In genomic region chrX:67697452-67697851, GRCh38 we compare ENCODE assay signal across 34 cellular contexts.
"Had no signal": no experiment of that assay in that cellular context is flagged by ENCODE, and none has a peak within 500 bp of the region (broad histone marks: within the 10 kb centered on the region; RNA-seq: fewer than 3 reads in every experiment).

No MANE protein-coding gene starts in this region.

- H3K4me1 Mint-ChIP-seq: activated CD4-positive, alpha-beta memory T cell treated with anti-CD3 and anti-CD28 coated beads, Interleukin-2, amount 10 ng/mL, durations not matched to agents 7 days and 5 days; activated CD4-positive, alpha-beta T cell treated with anti-CD3 and anti-CD28 coated beads, Interleukin-2, amount 10 ng/mL, durations not matched to agents 7 days and 5 days; activated naive CD4-positive, alpha-beta T cell treated with anti-CD3 and anti-CD28 coated beads, Interleukin-2, amount 50 U/mL, for 24 hours; activated naive CD8-positive, alpha-beta T cell treated with anti-CD3 and anti-CD28 coated beads for 36 hours; activated naive CD8-positive, alpha-beta T cell treated with anti-CD3 and anti-CD28 coated beads, Interleukin-2, amount 50 U/mL, for 24 hours had no signal

- H3K9me3 ChIP-seq: adrenal gland, breast epithelium, colonic mucosa had no signal

- H3K36me3 ChIP-seq: adrenal gland, breast epithelium, cardiac muscle cell, colonic mucosa had no signal

- H3K27me3 ChIP-seq: cardiac muscle cell had no signal

- ATAC-seq: activated naive CD8-positive, alpha-beta T cell treated with anti-CD3 and anti-CD28 coated beads, Interleukin-2, amount 50 U/mL, for 24 hours; esophagus mucosa; WTC11 had no signal

- H3K27ac ChIP-seq: adrenal gland, breast epithelium, cardiac muscle cell, colonic mucosa, epithelial cell of prostate had no signal

- H3K36me3 Mint-ChIP-seq: activated naive CD4-positive, alpha-beta T cell treated with anti-CD3 and anti-CD28 coated beads, Interleukin-2, amount 50 U/mL, for 24 hours; activated naive CD8-positive, alpha-beta T cell treated with anti-CD3 and anti-CD28 coated beads for 36 hours; brain had no signal

- H3K4me1 ChIP-seq: adrenal gland, breast epithelium, colonic mucosa had no signal

- H3K9me3 Mint-ChIP-seq: activated CD4-positive, alpha-beta memory T cell treated with anti-CD3 and anti-CD28 coated beads, Interleukin-2, amount 10 ng/mL, durations not matched to agents 7 days and 5 days; activated CD4-positive, alpha-beta T cell treated with anti-CD3 and anti-CD28 coated beads, Interleukin-2, amount 10 ng/mL, durations not matched to agents 7 days and 5 days; activated naive CD4-positive, alpha-beta T cell treated with anti-CD3 and anti-CD28 coated beads, Interleukin-2, amount 50 U/mL, for 24 hours; activated naive CD8-positive, alpha-beta T cell treated with anti-CD3 and anti-CD28 coated beads for 36 hours; activated naive CD8-positive, alpha-beta T cell treated with anti-CD3 and anti-CD28 coated beads, Interleukin-2, amount 50 U/mL, for 24 hours; activated T-cell treated with anti-CD3 and anti-CD28 coated beads, Interleukin-2, amount 50 U/mL, for 24 hours; activated T-helper 1 cell treated with anti-CD3 and anti-CD28 coated beads, Interleukin-12 subunit alpha, Interleukin-12 subunit beta, Interleukin-2, Interleukin-4 antibody, amounts not matched to agents 30 ng/mL and 10 ng/mL and 1 ng/mL, durations not matched to agents 14 hours and 24 hours and 36 hours; activated T-helper 2 cell treated with anti-CD3 and anti-CD28 coated beads, Interferon-gamma antibody, Interleukin-2, Interleukin-4, amounts not matched to agents 10 μg/mL and 5 μg/mL and 100 μg/mL, durations not matched to agents 14 hours and 24 hours and 36 hours; WTC11 had no signal

- H3K4me3 Mint-ChIP-seq: activated CD4-positive, alpha-beta memory T cell treated with anti-CD3 and anti-CD28 coated beads, Interleukin-2, amount 10 ng/mL, durations not matched to agents 7 days and 5 days; activated CD4-positive, alpha-beta T cell treated with anti-CD3 and anti-CD28 coated beads, Interleukin-2, amount 10 ng/mL, durations not matched to agents 7 days and 5 days; activated naive CD4-positive, alpha-beta T cell treated with anti-CD3 and anti-CD28 coated beads for 36 hours; activated naive CD4-positive, alpha-beta T cell treated with anti-CD3 and anti-CD28 coated beads, Interleukin-2, amount 50 U/mL, for 24 hours; activated naive CD8-positive, alpha-beta T cell treated with anti-CD3 and anti-CD28 coated beads for 36 hours; activated naive CD8-positive, alpha-beta T cell treated with anti-CD3 and anti-CD28 coated beads, Interleukin-2, amount 50 U/mL, for 24 hours; activated T-cell treated with anti-CD3 and anti-CD28 coated beads, Interleukin-2, amount 50 U/mL, for 24 hours; activated T-helper 1 cell treated with anti-CD3 and anti-CD28 coated beads, Interleukin-12 subunit alpha, Interleukin-12 subunit beta, Interleukin-2, Interleukin-4 antibody, amounts not matched to agents 30 ng/mL and 10 ng/mL and 1 ng/mL, durations not matched to agents 14 hours and 24 hours and 36 hours; brain; WTC11 had no signal

- H3K27ac Mint-ChIP-seq: activated CD4-positive, alpha-beta memory T cell treated with anti-CD3 and anti-CD28 coated beads, Interleukin-2, amount 10 ng/mL, durations not matched to agents 7 days and 5 days; activated CD4-positive, alpha-beta T cell treated with anti-CD3 and anti-CD28 coated beads, Interleukin-2, amount 10 ng/mL, durations not matched to agents 7 days and 5 days; activated naive CD4-positive, alpha-beta T cell treated with anti-CD3 and anti-CD28 coated beads, Interleukin-2, amount 50 U/mL, for 24 hours; activated naive CD8-positive, alpha-beta T cell treated with anti-CD3 and anti-CD28 coated beads for 36 hours; activated naive CD8-positive, alpha-beta T cell treated with anti-CD3 and anti-CD28 coated beads, Interleukin-2, amount 50 U/mL, for 24 hours; activated T-cell treated with anti-CD3 and anti-CD28 coated beads, Interleukin-2, amount 50 U/mL, for 24 hours; activated T-helper 1 cell treated with anti-CD3 and anti-CD28 coated beads, Interleukin-12 subunit alpha, Interleukin-12 subunit beta, Interleukin-2, Interleukin-4 antibody, amounts not matched to agents 30 ng/mL and 10 ng/mL and 1 ng/mL, durations not matched to agents 14 hours and 24 hours and 36 hours; activated T-helper 2 cell treated with anti-CD3 and anti-CD28 coated beads, Interferon-gamma antibody, Interleukin-2, Interleukin-4, amounts not matched to agents 10 μg/mL and 5 μg/mL and 100 μg/mL, durations not matched to agents 14 hours and 24 hours and 36 hours; brain; WTC11 had no signal

- FAIRE-seq: endometrium, endothelial cell of umbilical vein, frontal cortex had no signal

- DNase-seq: activated CD4-positive, alpha-beta memory T cell treated with anti-CD3 and anti-CD28 coated beads, Interleukin-2, amount 10 ng/mL, durations not matched to agents 7 days and 5 days; activated CD4-positive, alpha-beta T cell treated with anti-CD3 and anti-CD28 coated beads for 1 hour; activated CD4-positive, alpha-beta T cell treated with anti-CD3 and anti-CD28 coated beads for 4 hours; activated CD4-positive, alpha-beta T cell treated with anti-CD3 and anti-CD28 coated beads, Interleukin-2, amount 10 ng/mL, durations not matched to agents 7 days and 5 days; activated CD4-positive, alpha-beta T cell treated with anti-CD3 and anti-CD28 coated beads, Interleukin-2, amount 50 U/mL, for 4 hours; activated CD8-positive, alpha-beta memory T cell treated with anti-CD3 and anti-CD28 coated beads, Interleukin-2, amount 50 U/mL, for 48 hours; activated effector memory CD4-positive, alpha-beta T cell treated with anti-CD3 and anti-CD28 coated beads, Interleukin-2, amount 50 U/mL, for 16 hours; activated naive CD4-positive, alpha-beta T cell treated with anti-CD3 and anti-CD28 coated beads for 36 hours; activated naive CD8-positive, alpha-beta T cell treated with anti-CD3 and anti-CD28 coated beads for 36 hours; activated naive CD8-positive, alpha-beta T cell treated with anti-CD3 and anti-CD28 coated beads, Interleukin-2, amount 50 U/mL, for 24 hours; activated T-cell treated with anti-CD3 and anti-CD28 coated beads for 4 hours; activated T-cell treated with anti-CD3 and anti-CD28 coated beads, Interleukin-2, amount 50 U/mL, for 24 hours; adrenal gland; amygdala; aorta; central memory CD4-positive, alpha-beta T cell; cerebellar nuclear complex; colonic mucosa; effector CD8-positive, alpha-beta T cell; foreskin fibroblast; head of caudate nucleus; T-helper 2 cell had no signal

- H3K27me3 Mint-ChIP-seq: activated CD4-positive, alpha-beta memory T cell treated with anti-CD3 and anti-CD28 coated beads, Interleukin-2, amount 10 ng/mL, durations not matched to agents 7 days and 5 days; activated CD4-positive, alpha-beta T cell treated with anti-CD3 and anti-CD28 coated beads, Interleukin-2, amount 10 ng/mL, durations not matched to agents 7 days and 5 days; activated naive CD4-positive, alpha-beta T cell treated with anti-CD3 and anti-CD28 coated beads, Interleukin-2, amount 50 U/mL, for 24 hours; activated naive CD8-positive, alpha-beta T cell treated with anti-CD3 and anti-CD28 coated beads for 36 hours; activated naive CD8-positive, alpha-beta T cell treated with anti-CD3 and anti-CD28 coated beads, Interleukin-2, amount 50 U/mL, for 24 hours had no signal

- H3K4me3 ChIP-seq: adrenal gland, breast epithelium, cardiac muscle cell, colonic mucosa had no signal
